Comparison of ENCODE assay signal across 19 cellular contexts in genomic region chr6:89695667-89696066, GRCh38. TPM values are rescaled to one million over a fixed set of nuclear protein-coding genes. Genes with fewer than 3 reads are reported as not detected.
DNase-seq lines count a peak whose midpoint lies in the region; ATAC-seq, FAIRE-seq and TF ChIP-seq lines count a peak whose summit lies in the region.
"Had no signal": no experiment of that assay in that cellular context is flagged by ENCODE, and none has a peak within 500 bp of the region (broad histone marks: within the 10 kb centered on the region; RNA-seq: fewer than 3 reads in every experiment).

No MANE protein-coding gene starts in this region.

- H3K4me3 ChIP-seq in mammary epithelial cell (replicated peaks in 1 of 3; ENCODE audit: insufficient read depth in 1 of 3, low read depth in 2 of 3, low read length in 3 of 3) (no peak overlapping the region), H1 (ENCODE audit: extremely low read depth in 1 of 4, insufficient read depth in 2 of 4, low read depth in 3 of 4, low read length in 4 of 4) (no peak overlapping the region)
- H3K4me3 ChIP-seq: GM23248, HAP-1 had no signal

- H3K27me3 ChIP-seq in mammary epithelial cell (ENCODE audit: insufficient read depth, low read length) (no peaks in the 10 kb centered on the region), H1 (replicated peaks in 1 of 4; ENCODE audit: control insufficient read depth in 3 of 4, extremely low read depth in 1 of 4, insufficient read depth in 3 of 4, low read length in 3 of 4) (no peaks in the 10 kb centered on the region)

- H2BK12ac ChIP-seq in H1 (ENCODE audit: low read depth, low read length), result no peak overlapping the region

- no peak overlapping the region for H4K91ac ChIP-seq in H1 (replicated peaks; ENCODE audit: insufficient read length, low read length)

- 99% methylated on average over 7 of the region's 7 CpGs for WGBS in mammary epithelial cell (ENCODE audit: low coverage, missing lambda C conversion rate)
- 96% methylated on average over 7 of the region's 7 CpGs; no CpG with 5 or more reads in 1 of the 2 experiments for WGBS in H1 (ENCODE audit: extremely low coverage in 1 of 2, insufficient coverage in 1 of 2, insufficient read length in 1 of 2, insufficient replicate concordance in 2 of 2, low coverage in 1 of 2, low lambda C conversion rate in 2 of 2, missing lambda C conversion rate in 1 of 2), 2 experiments

- H3K14ac ChIP-seq in H1 (ENCODE audit: insufficient read length), result no peak overlapping the region

- no peak overlapping the region for H3K18ac ChIP-seq in H1 (ENCODE audit: extremely low read depth, low read length)

- H4K20me1 ChIP-seq in mammary epithelial cell (ENCODE audit: insufficient read depth, low read length) (no peaks in the 10 kb centered on the region), H1 (replicated peaks in 1 of 2; ENCODE audit: control insufficient read depth in 1 of 2, insufficient read depth in 2 of 2, low read length in 2 of 2) (peaks cover 0 to 2% of the 10 kb centered on the region in 2 experiments)

- no peak overlapping the region for H2BK5ac ChIP-seq in H1 (ENCODE audit: low read depth, low read length)

- no peak overlapping the region for H3K4me3 Mint-ChIP-seq in MCF 10A (ENCODE audit: unreplicated experiment)
- no peak overlapping the region for H3K4me3 Mint-ChIP-seq in T-helper 17 cell
- H3K4me3 Mint-ChIP-seq in neural crest cell, result no peak overlapping the region
- no peak overlapping the region for H3K4me3 Mint-ChIP-seq in progenitor cell of endocrine pancreas (ENCODE audit: low read depth)
- H3K4me3 Mint-ChIP-seq in Calu3 (ENCODE audit: low read depth, unreplicated experiment), result no peak overlapping the region
- H3K4me3 Mint-ChIP-seq: CD4-positive, alpha-beta memory T cell; HFFc6 had no signal

- BruUV-seq in mammary epithelial cell (replicated peaks; lab: Mats Ljungman, UMichigan) (TSS peak; percentile 24), MCF 10A (replicated peaks; lab: Mats Ljungman, UMichigan) (no TSS peak), Calu3 (replicated peaks; lab: Mats Ljungman, UMichigan) (no TSS peak)

- H3K27ac ChIP-seq in mammary epithelial cell (ENCODE audit: insufficient read depth, low read depth, low read length) (no peak overlapping the region), H1 (ENCODE audit: low read depth, low read length) (0 out of 2 replicates have a peak overlapping the region, but pooled peaks have one; percentile 17)
- H3K27ac ChIP-seq: GM23248 had no signal

- H2AK5ac ChIP-seq in H1 (ENCODE audit: low read depth, low read length), result no peak overlapping the region

- no peak for ATAC-seq in T-helper 17 cell

- TF ChIP-seq CTCF in mammary epithelial cell (conservative IDR thresholded peaks at IDR 0.05 in 1 of 2, IDR thresholded peaks at IDR 0.05 in 1 of 2; ENCODE audit: extremely low read depth in 1 of 2, insufficient read depth in 1 of 2, low read depth in 1 of 2, low read length in 2 of 2) (no peak), MCF 10A (IDR thresholded peaks at IDR 0.05; ENCODE audit: unreplicated experiment) (no peak), H1 (IDR thresholded peaks at IDR 0.05; ENCODE audit: control extremely low read depth in 1 of 3, insufficient read depth in 1 of 3, low read depth in 1 of 3, low read length in 3 of 3) (no peak), neural crest cell (conservative IDR thresholded peaks at IDR 0.05) (no peak), progenitor cell of endocrine pancreas (IDR thresholded peaks at IDR 0.05; ENCODE audit: unreplicated experiment) (no peak), Calu3 (IDR thresholded peaks at IDR 0.05; ENCODE audit: unreplicated experiment) (no peak)

- H3K23me2 ChIP-seq in H1 (ENCODE audit: low read depth, low read length), result no peaks in the 10 kb centered on the region

- no peak for TF ChIP-seq EP300 in H1 (IDR thresholded peaks at IDR 0.05; ENCODE audit: borderline replicate concordance in 1 of 2, low read depth in 2 of 2, low read length in 2 of 2)

- no peaks in the 10 kb centered on the region; the same call in 1 of the 2 replicates for H3K79me1 ChIP-seq in H1 (ENCODE audit: low read depth, low read length)

- H2AFZ ChIP-seq in mammary epithelial cell (ENCODE audit: low read depth, low read length), result no peak overlapping the region
- no peak overlapping the region for H2AFZ ChIP-seq in H1 (ENCODE audit: low read length)
- H2AFZ ChIP-seq: GM23248 had no signal

- TF ChIP-seq RAD21 in H1 (IDR thresholded peaks at IDR 0.05 in 1 of 2, conservative IDR thresholded peaks at IDR 0.05 in 1 of 2; ENCODE audit: low read depth in 2 of 2, low read length in 2 of 2), result no peak

- TF ChIP-seq POLR2A in H1 (IDR thresholded peaks at IDR 0.05; ENCODE audit: control extremely low read depth in 1 of 2, low read depth in 2 of 2, low read length in 2 of 2), result no peak

- in situ Hi-C loops in mammary epithelial cell (cut with MboI; ENCODE audit: low sequenced_read_pairs in 2 of 2), result no loop called here

- H3K9ac ChIP-seq in mammary epithelial cell (ENCODE audit: insufficient read depth, low read length), result no peak overlapping the region
- H3K9ac ChIP-seq in H1 (replicated peaks in 1 of 4; ENCODE audit: extremely low read depth in 1 of 4, low read depth in 3 of 4, low read length in 3 of 4), result no peak overlapping the region
- H3K9ac ChIP-seq: GM23248 had no signal

- H3K9me3 ChIP-seq in mammary epithelial cell (replicated peaks; ENCODE audit: insufficient read depth, low read length) (no peaks in the 10 kb centered on the region), T-helper 17 cell (ENCODE audit: control insufficient read depth, low read length, poor library complexity, severe bottlenecking) (no peaks in the 10 kb centered on the region), H1 (ENCODE audit: insufficient read depth in 2 of 2, low read depth in 1 of 2, low read length in 1 of 2) (no peaks in the 10 kb centered on the region)
- H3K9me3 ChIP-seq: HAP-1 had no signal

- H3K36me3 Mint-ChIP-seq in MCF 10A (ENCODE audit: insufficient read depth, unreplicated experiment) (peaks cover 80% of the 10 kb centered on the region), T-helper 17 cell (ENCODE audit: low read depth) (peaks cover 10% of the 10 kb centered on the region), neural crest cell (ENCODE audit: low read depth) (peaks cover 4% of the 10 kb centered on the region), progenitor cell of endocrine pancreas (ENCODE audit: insufficient read depth) (peaks cover 9% of the 10 kb centered on the region), Calu3 (ENCODE audit: insufficient read depth, unreplicated experiment) (peaks cover 24% of the 10 kb centered on the region)

- no peak overlapping the region for H2BK120ac ChIP-seq in H1 (replicated peaks; ENCODE audit: low read depth, low read length)

- H3K56ac ChIP-seq in H1 (replicated peaks; ENCODE audit: insufficient read length, low read depth, low read length), result no peak overlapping the region

- H4K5ac ChIP-seq in H1 (ENCODE audit: insufficient read length, low read depth, low read length), result no peak overlapping the region

- no peak overlapping the region for H2BK20ac ChIP-seq in H1 (ENCODE audit: low read length)

- POLR2A ChIA-PET in MCF 10A (lab: Yijun Ruan, JAX) (interaction anchor here (0.6 kb wide), 1 partner anchor 12 kb away, joined by 3 read pairs; no protein-coding TSS in a partner anchor), H1 (lab: Charles Lee; ENCODE audit: partially characterized antibody) (interaction anchor here (1.0 kb wide), 1 partner anchor 30 kb away, joined by 3 read pairs; no protein-coding TSS in a partner anchor)

- DNase-seq in mammary epithelial cell, result no peak
- no peak for DNase-seq in MCF 10A (ENCODE audit: unreplicated experiment)
- no peak for DNase-seq in T-helper 17 cell
- no peak for DNase-seq in H1 (ENCODE audit: low read depth in 1 of 2, low spot score in 2 of 2)
- DNase-seq in neural crest cell (ENCODE audit: low read depth, low spot score), result no peak
- DNase-seq in progenitor cell of endocrine pancreas (ENCODE audit: low spot score, unreplicated experiment), result no peak
- no peak for DNase-seq in hypothalamus (lab: John Stamatoyannopoulos, UW)
- no peak for DNase-seq in Calu3
- DNase-seq: C1 segment of cervical spinal cord; CD4-positive, alpha-beta memory T cell; COR-L47; DMS153; DND-41; GM23248; HFFc6 had no signal

- H3K4me2 ChIP-seq in mammary epithelial cell (ENCODE audit: insufficient read depth, low read depth, low read length) (no peak overlapping the region), H1 (ENCODE audit: insufficient read depth in 1 of 2, low read depth in 2 of 2, low read length in 2 of 2) (no peak overlapping the region)

- CTCF ChIA-PET in mammary epithelial cell (lab: Charles Lee; ENCODE audit: low non-redundant PET) (no interaction called here), MCF 10A (lab: Yijun Ruan, JAX) (interaction anchor here (0.5 to 1.3 kb wide), 2 partner anchors 8 to 95 kb away, joined by 3 to 4 read pairs; no protein-coding TSS in a partner anchor), H1 (lab: Charles Lee; ENCODE audit: partially characterized antibody) (interaction anchor here (1.2 to 1.7 kb wide), 2 partner anchors 12 to 21 kb away, joined by 5 to 10 read pairs; no protein-coding TSS in a partner anchor), Calu3 (lab: Charles Lee) (no interaction called here)

- H3K79me2 ChIP-seq in mammary epithelial cell (ENCODE audit: insufficient read depth, low read length) (no peaks in the 10 kb centered on the region), H1 (ENCODE audit: control insufficient read depth in 1 of 2, insufficient read depth in 2 of 2, low read length in 2 of 2) (no peaks in the 10 kb centered on the region)

- dilution Hi-C loops in mammary epithelial cell (cut with HindIII; ENCODE audit: low sequenced_read_pairs), result no loop called here

- no peaks in the 10 kb centered on the region for H3K4me1 ChIP-seq in mammary epithelial cell (ENCODE audit: insufficient read depth, low read length)
- H3K4me1 ChIP-seq in H1 (replicated peaks in 1 of 4; ENCODE audit: control insufficient read depth in 3 of 4, insufficient read depth in 4 of 4, low read length in 3 of 4), result peaks cover 10 to 18% (median 15%) of the 10 kb centered on the region in 4 experiments
- H3K4me1 ChIP-seq: HAP-1 had no signal

- no peak for FAIRE-seq in H1 (lab: Jason Lieb, UNC)
- FAIRE-seq: G401.6, GM19239, H54 had no signal

- H3K9me3 Mint-ChIP-seq in MCF 10A (ENCODE audit: unreplicated experiment) (no peaks in the 10 kb centered on the region), neural crest cell (no peaks in the 10 kb centered on the region), progenitor cell of endocrine pancreas (ENCODE audit: low read depth) (no peaks in the 10 kb centered on the region), Calu3 (ENCODE audit: low read depth, unreplicated experiment) (no peaks in the 10 kb centered on the region)
- H3K9me3 Mint-ChIP-seq: CD4-positive, alpha-beta memory T cell; HFFc6 had no signal

- no peak overlapping the region for H3K4ac ChIP-seq in H1 (replicated peaks; ENCODE audit: insufficient read length, low read depth, low read length)

- H2BK15ac ChIP-seq in H1 (ENCODE audit: low read length), result no peak overlapping the region

- H3K27ac Mint-ChIP-seq in MCF 10A (ENCODE audit: low read depth, unreplicated experiment) (no peak overlapping the region), T-helper 17 cell (peak overlapping the region; percentile 57), neural crest cell (ENCODE audit: unreplicated experiment) (peak overlapping the region; percentile 62), progenitor cell of endocrine pancreas (no peak overlapping the region), Calu3 (ENCODE audit: unreplicated experiment) (no peak overlapping the region)
- H3K27ac Mint-ChIP-seq: HFFc6 had no signal

- H3K23ac ChIP-seq in H1 (ENCODE audit: insufficient read length), result no peak overlapping the region

- H3K27me3 Mint-ChIP-seq in MCF 10A (ENCODE audit: insufficient read depth, unreplicated experiment) (no peaks in the 10 kb centered on the region), T-helper 17 cell (no peaks in the 10 kb centered on the region), neural crest cell (ENCODE audit: low read depth) (no peaks in the 10 kb centered on the region), progenitor cell of endocrine pancreas (no peaks in the 10 kb centered on the region), Calu3 (ENCODE audit: unreplicated experiment) (no peaks in the 10 kb centered on the region)
- H3K27me3 Mint-ChIP-seq: CD4-positive, alpha-beta memory T cell had no signal

- H3K4me1 Mint-ChIP-seq in MCF 10A (ENCODE audit: insufficient read depth, unreplicated experiment), result no peaks in the 10 kb centered on the region
- H3K4me1 Mint-ChIP-seq in T-helper 17 cell, result peaks cover 5% of the 10 kb centered on the region
- H3K4me1 Mint-ChIP-seq in neural crest cell, result peaks cover 1% of the 10 kb centered on the region
- no peaks in the 10 kb centered on the region for H3K4me1 Mint-ChIP-seq in progenitor cell of endocrine pancreas (ENCODE audit: low read depth)
- H3K4me1 Mint-ChIP-seq in Calu3 (ENCODE audit: low read depth, unreplicated experiment), result no peaks in the 10 kb centered on the region

- H3K36me3 ChIP-seq in mammary epithelial cell (ENCODE audit: insufficient read depth, low read length), result peaks cover 38% of the 10 kb centered on the region
- H3K36me3 ChIP-seq in H1 (ENCODE audit: control insufficient read depth in 2 of 4, insufficient read depth in 4 of 4, low read length in 3 of 4), result peaks cover 21 to 93% (median 69%) of the 10 kb centered on the region in 4 experiments

- H4K8ac ChIP-seq in H1 (ENCODE audit: extremely low read depth, insufficient read depth, low read length), result no peak overlapping the region; the same call in 1 of the 2 replicates

- intact Hi-C loops in mammary epithelial cell (cut with micrococcal nuclease) (no loop called here), MCF 10A (cut with micrococcal nuclease) (loop anchor here (1.0 kb wide), 1 partner anchor 29 kb away; no protein-coding TSS in a partner anchor), Calu3 (cut with micrococcal nuclease; ENCODE audit: unreplicated experiment) (no loop called here)

RNA-seq across cellular contexts. Expression of gene LYRM2, which starts 57.1 kb away (rescaled TPM):
- total RNA-seq in mammary epithelial cell, result 10 to 100 TPM; 20.5 to 34.1 TPM
- polyA plus RNA-seq in mammary epithelial cell, result 28.8 TPM
- 2.4 TPM for polyA minus RNA-seq in mammary epithelial cell
- 41.1 and 43.8 TPM in 2 replicates for total RNA-seq in MCF 10A (2022)
- 10 to 100 TPM; 21.5 to 24.6 TPM for total RNA-seq in T-helper 17 cell
- 25.1 and 25.7 TPM in 2 replicates for total RNA-seq in H1 (2021; fragmentation: NEBNext Ultra II Directional; extraction: Animal tissue kit (Norgen Biotek cat#: 25700))
- polyA plus RNA-seq in H1 (2011; rRNA removed), result 2.6 and 7.3 TPM in 2 replicates
- 9.8 TPM for polyA plus RNA-seq in H1 (2011; cell fraction: cytosol; rRNA removed)
- 3.1 TPM for polyA plus RNA-seq in H1 (2011; cell fraction: nucleus; rRNA removed)
- polyA plus RNA-seq in H1 (2012, experiment 1 of 2), result 9.8 to 25.8 TPM (median 12.0 TPM) in 4 replicates
- 2.0 TPM for polyA plus RNA-seq in H1 (2012, experiment 2 of 2)
- polyA plus RNA-seq in H1 (2013, experiment 1 of 2), result 38.6 TPM
- polyA plus RNA-seq in H1 (2013, experiment 2 of 2), result 36.2 TPM
- polyA minus RNA-seq in H1 (2011; rRNA and poly(A)+ RNA removed), result 4.8 and 6.9 TPM in 2 replicates
- 6.2 TPM for polyA minus RNA-seq in H1 (2011; cell fraction: cytosol; rRNA and poly(A)+ RNA removed)
- polyA minus RNA-seq in H1 (2011; cell fraction: nucleus; rRNA and poly(A)+ RNA removed), result 15.3 TPM
- 53.0 and 54.7 TPM in 2 replicates for total RNA-seq in neural crest cell
- 38.6 and 46.5 TPM in 2 replicates for total RNA-seq in progenitor cell of endocrine pancreas
- total RNA-seq in Calu3 (2022), result 36.8 and 37.6 TPM in 2 replicates

Comparison
In these comparisons a context has a peak if more than half of its experiments do, and no peak if none do; other contexts are left out.
1. CTCF ChIA-PET loops: an anchor here in MCF 10A (0.5 to 1.3 kb wide) and H1 (1.2 to 1.7 kb wide); none called in mammary epithelial cell and Calu3.
2. H3K27ac Mint-ChIP-seq: peak in T-helper 17 cell (single experiment) and neural crest cell (single experiment); none in MCF 10A (single experiment), progenitor cell of endocrine pancreas (single experiment) and Calu3 (single experiment).